ENCODE assay signal across 9 cellular contexts in genomic region chr5:56818409-56819026, GRCh38. TPM values are rescaled to one million over a fixed set of nuclear protein-coding genes. Genes with fewer than 3 reads are reported as not detected.
DNase-seq lines count a peak whose midpoint lies in the region; ATAC-seq and TF ChIP-seq lines count a peak whose summit lies in the region.
"Had no signal": no experiment of that assay in that cellular context is flagged by ENCODE, and none has a peak within 500 bp of the region (broad histone marks: within the 10 kb centered on the region; RNA-seq: fewer than 3 reads in every experiment).

No MANE protein-coding gene starts in this region.

- H3K79me2 ChIP-seq in hepatocyte: peaks cover 76% of the 10 kb centered on the region

- peak overlapping the region; percentile 97 for H3K27ac ChIP-seq in left ventricle myocardium inferior (replicated peaks)
- H3K27ac ChIP-seq in hepatocyte: peak overlapping the region; percentile 28
- peak overlapping the region; percentile 51 for H3K27ac ChIP-seq in upper lobe of right lung

- peak overlapping the region; percentile 92 for H3K4me3 ChIP-seq in left ventricle myocardium inferior
- H3K4me3 ChIP-seq in hepatocyte: peak overlapping the region; percentile 78
- peak overlapping the region; percentile 32 for H3K4me3 ChIP-seq in upper lobe of right lung

- no peak overlapping the region for H2AFZ ChIP-seq in hepatocyte

- intact Hi-C loops in left ventricle myocardium inferior (cut with micrococcal nuclease): no loop called here
- intact Hi-C loops in left ventricle myocardium superior (cut with micrococcal nuclease): no loop called here
- intact Hi-C loops in activated CD8-positive, alpha-beta T cell treated with anti-CD3 and anti-CD28 coated beads for 36 hours (cut with micrococcal nuclease): loop anchor here (5.0 kb wide), 2 partner anchors 354 to 491 kb away; partner anchors contain the start of gene GPBP1
- intact Hi-C loops in upper lobe of right lung (cut with DNase I): no loop called here

- H3K27me3 ChIP-seq in left ventricle myocardium inferior (ENCODE audit: low read depth) (no peaks in the 10 kb centered on the region), hepatocyte (no peaks in the 10 kb centered on the region), upper lobe of right lung (no peaks in the 10 kb centered on the region)

- no peaks in the 10 kb centered on the region for H3K9me3 Mint-ChIP-seq in activated CD8-positive, alpha-beta T cell treated with anti-CD3 and anti-CD28 coated beads for 36 hours
- H3K9me3 Mint-ChIP-seq in glutamatergic neuron (ENCODE audit: unreplicated experiment): no peaks in the 10 kb centered on the region

- H3K4me3 Mint-ChIP-seq in activated CD8-positive, alpha-beta T cell treated with anti-CD3 and anti-CD28 coated beads for 36 hours: peak overlapping the region; percentile 64
- H3K4me3 Mint-ChIP-seq in glutamatergic neuron (ENCODE audit: unreplicated experiment): no peak overlapping the region

- H3K36me3 ChIP-seq in left ventricle myocardium inferior (no peaks in the 10 kb centered on the region), hepatocyte (replicated peaks; ENCODE audit: insufficient read depth, low read depth) (no peaks in the 10 kb centered on the region), upper lobe of right lung (no peaks in the 10 kb centered on the region)

- H3K36me3 Mint-ChIP-seq in activated CD8-positive, alpha-beta T cell treated with anti-CD3 and anti-CD28 coated beads for 36 hours (ENCODE audit: low read depth): peaks cover 9% of the 10 kb centered on the region
- H3K36me3 Mint-ChIP-seq in glutamatergic neuron (ENCODE audit: unreplicated experiment): no peaks in the 10 kb centered on the region

- POLR2A ChIA-PET in activated CD8-positive, alpha-beta T cell treated with anti-CD3 and anti-CD28 coated beads for 36 hours (lab: Charles Lee): no interaction called here

- H3K27me3 Mint-ChIP-seq in activated CD8-positive, alpha-beta T cell treated with anti-CD3 and anti-CD28 coated beads for 36 hours: peaks cover under 1% of the 10 kb centered on the region
- H3K27me3 Mint-ChIP-seq in glutamatergic neuron (ENCODE audit: unreplicated experiment): peaks cover 10% of the 10 kb centered on the region

- H3K4me2 ChIP-seq in hepatocyte: peak overlapping the region; percentile 75

- peaks cover 29% of the 10 kb centered on the region for H4K20me1 ChIP-seq in hepatocyte (ENCODE audit: insufficient read depth, poor library complexity, severe bottlenecking)

- CTCF ChIA-PET in activated CD8-positive, alpha-beta T cell treated with anti-CD3 and anti-CD28 coated beads for 36 hours (lab: Charles Lee): interaction anchor here (0.6 to 3.1 kb wide), 5 partner anchors 9 to 548 kb away, joined by 3 to 11 read pairs (median 4); no protein-coding TSS in a partner anchor

- H3K4me1 Mint-ChIP-seq in activated CD8-positive, alpha-beta T cell treated with anti-CD3 and anti-CD28 coated beads for 36 hours (ENCODE audit: low read depth): peaks cover 56% of the 10 kb centered on the region
- H3K4me1 Mint-ChIP-seq in glutamatergic neuron (ENCODE audit: low read depth, unreplicated experiment): peaks cover 18% of the 10 kb centered on the region

- no peaks in the 10 kb centered on the region for H3K9me2 ChIP-seq in hepatocyte (replicated peaks; ENCODE audit: insufficient read depth)

- ATAC-seq in left ventricle myocardium superior (no peak), upper lobe of right lung (no peak)
- no peak for ATAC-seq in activated CD8-positive, alpha-beta T cell treated with anti-CD3 and anti-CD28 coated beads for 36 hours

- H3K4me1 ChIP-seq in left ventricle myocardium inferior (peaks cover 92% of the 10 kb centered on the region), hepatocyte (ENCODE audit: insufficient read depth) (peaks cover 13% of the 10 kb centered on the region), upper lobe of right lung (peaks cover 46% of the 10 kb centered on the region)

- no peak for DNase-seq in left ventricle myocardium inferior
- no peak for DNase-seq in left ventricle myocardium superior
- no peak for DNase-seq in activated CD8-positive, alpha-beta T cell treated with anti-CD3 and anti-CD28 coated beads for 36 hours
- no peak for DNase-seq in hepatocyte (ENCODE audit: low spot score)
- no peak for DNase-seq in upper lobe of right lung
- no peak for DNase-seq in glutamatergic neuron
- no peak for DNase-seq in central memory CD4-positive, alpha-beta T cell
- no peak for DNase-seq in NK-92 (lab: John Stamatoyannopoulos, UW; ENCODE audit: unreplicated experiment)
- DNase-seq: NK-92 treated with Interleukin-12 subunit alpha and Interleukin-12 subunit beta, amount 100 ng/mL, for 24 hours had no signal

- H3K9me3 ChIP-seq in left ventricle myocardium inferior (replicated peaks) (no peaks in the 10 kb centered on the region), hepatocyte (ENCODE audit: low read depth) (no peaks in the 10 kb centered on the region), upper lobe of right lung (no peaks in the 10 kb centered on the region)

- no peak overlapping the region for H3K27ac Mint-ChIP-seq in activated CD8-positive, alpha-beta T cell treated with anti-CD3 and anti-CD28 coated beads for 36 hours
- no peak overlapping the region for H3K27ac Mint-ChIP-seq in glutamatergic neuron (ENCODE audit: unreplicated experiment)

- WGBS in hepatocyte (ENCODE audit: low lambda C conversion rate, missing lambda C conversion rate): 33% methylated on average over 3 of the region's 3 CpGs

- TF ChIP-seq CTCF in left ventricle myocardium inferior (IDR thresholded peaks at IDR 0.05; ENCODE audit: borderline replicate concordance): no peak
- no peak for TF ChIP-seq CTCF in activated CD8-positive, alpha-beta T cell treated with anti-CD3 and anti-CD28 coated beads for 36 hours (IDR thresholded peaks at IDR 0.05)
- peak; percentile 54 for TF ChIP-seq CTCF in hepatocyte (IDR thresholded peaks at IDR 0.05; ENCODE audit: poor library complexity)
- peak; percentile 34 for TF ChIP-seq CTCF in upper lobe of right lung (IDR thresholded peaks at IDR 0.05)
- TF ChIP-seq CTCF in glutamatergic neuron (IDR thresholded peaks at IDR 0.05; ENCODE audit: partially characterized antibody, unreplicated experiment): no peak

RNA-seq across cellular contexts. Expression of gene MAP3K1, which starts 3.2 kb away (rescaled TPM):
- total RNA-seq in left ventricle myocardium inferior (5.7 TPM), left ventricle myocardium superior (6.5 TPM), hepatocyte (36.0 and 38.2 TPM in 2 replicates), upper lobe of right lung (20.3 TPM), glutamatergic neuron (ENCODE audit: unreplicated experiment) (10.1 TPM)
- total RNA-seq in activated CD8-positive, alpha-beta T cell treated with anti-CD3 and anti-CD28 coated beads for 36 hours: 10 to 100 TPM; 16.9 to 17.0 TPM
- 11.2 and 12.0 TPM in 2 replicates for polyA plus RNA-seq in hepatocyte

Comparison
In these comparisons a context has a peak if more than half of its experiments do, and no peak if none do; other contexts are left out.
1. H3K27ac ChIP-seq: peak in every context shown above with its lines; median percentile 97 in left ventricle myocardium inferior; 51 in upper lobe of right lung; 28 in hepatocyte.
2. H3K4me3 ChIP-seq: peak in every context shown above with its lines; median percentile 92 in left ventricle myocardium inferior; 78 in hepatocyte; 32 in upper lobe of right lung.
3. CTCF ChIP-seq: peak in hepatocyte (single experiment) and upper lobe of right lung (single experiment); none in left ventricle myocardium inferior (single experiment), activated CD8-positive, alpha-beta T cell treated with anti-CD3 and anti-CD28 coated beads for 36 hours (single experiment) and glutamatergic neuron (single experiment).